Comparison of ENCODE assay signal across 20 cellular contexts in genomic region chr18:79326413-79327198, GRCh38.
A peak's percentile ranks its signal among the peaks of the same experiment; 100 is the strongest.
DNase-seq lines count a peak whose midpoint lies in the region; ATAC-seq and TF ChIP-seq lines count a peak whose summit lies in the region.
"Had no signal": no experiment of that assay in that cellular context is flagged by ENCODE, and none has a peak within 500 bp of the region (broad histone marks: within the 10 kb centered on the region; RNA-seq: fewer than 3 reads in every experiment).

No MANE protein-coding gene starts in this region.

- ATAC-seq in effector memory CD8-positive, alpha-beta T cell (replicated peaks) = peak; percentile 86
- ATAC-seq in gastrocnemius medialis (peak; percentile 70 to 96), GM21367 (IDR thresholded peaks at IDR 0.05; ENCODE audit: unreplicated experiment) (no peak)
- ATAC-seq: A549, esophagus mucosa had no signal

- peak overlapping the region; percentile 4 for H3K4me3 Mint-ChIP-seq in activated CD4-positive, alpha-beta T cell treated with anti-CD3 and anti-CD28 coated beads, Interleukin-2, amount 10 ng/mL, durations not matched to agents 7 days and 5 days
- peak overlapping the region; percentile 43 to 70 for H3K4me3 Mint-ChIP-seq in effector memory CD8-positive, alpha-beta T cell
- H3K4me3 Mint-ChIP-seq: CD4-positive, CD25-positive, alpha-beta regulatory T cell; memory B cell had no signal

- in situ Hi-C loops in gastrocnemius medialis (cut with MboI; ENCODE audit: low sequenced_read_pairs in 4 of 4) = no loop called here

- no peak for TF ChIP-seq CTCF in gastrocnemius medialis (IDR thresholded peaks at IDR 0.05 in 4 of 5, conservative IDR thresholded peaks at IDR 0.05 in 1 of 5)

- H3K27ac ChIP-seq in gastrocnemius medialis = peak overlapping the region in 1 of 4 donors; percentile 13
- H3K27ac ChIP-seq: A549, ascending aorta, KMS-11, SJCRH30, vagina had no signal

- peaks cover 13% of the 10 kb centered on the region for H3K36me3 Mint-ChIP-seq in activated CD4-positive, alpha-beta T cell treated with anti-CD3 and anti-CD28 coated beads, Interleukin-2, amount 10 ng/mL, durations not matched to agents 7 days and 5 days (ENCODE audit: low read depth)
- peaks cover 37% of the 10 kb centered on the region for H3K36me3 Mint-ChIP-seq in effector memory CD8-positive, alpha-beta T cell (ENCODE audit: insufficient read depth)

- no peak for TF ChIP-seq POLR2A in gastrocnemius medialis (IDR thresholded peaks at IDR 0.05)

- H3K4me3 ChIP-seq in gastrocnemius medialis = no peak overlapping the region
- H3K4me3 ChIP-seq: A549, ascending aorta, SJCRH30, vagina had no signal

- H3K36me3 ChIP-seq in gastrocnemius medialis = peaks cover under 1 to 16% of the 10 kb centered on the region in 2 donors
- H3K36me3 ChIP-seq: SJCRH30 had no signal

- POLR2A ChIA-PET in activated CD4-positive, alpha-beta T cell treated with anti-CD3 and anti-CD28 coated beads, Interleukin-2, amount 10 ng/mL, durations not matched to agents 7 days and 5 days (lab: Charles Lee) = no interaction called here

- CTCF ChIA-PET in activated CD4-positive, alpha-beta T cell treated with anti-CD3 and anti-CD28 coated beads, Interleukin-2, amount 10 ng/mL, durations not matched to agents 7 days and 5 days (lab: Charles Lee) = no interaction called here

- no peaks in the 10 kb centered on the region for H3K27me3 ChIP-seq in gastrocnemius medialis
- H3K27me3 ChIP-seq: ascending aorta, SJCRH30, vagina had no signal

- H3K4me1 ChIP-seq in gastrocnemius medialis = no peaks in the 10 kb centered on the region
- H3K4me1 ChIP-seq: A549, ascending aorta, SJCRH30, vagina had no signal

- H3K27ac Mint-ChIP-seq in activated CD4-positive, alpha-beta T cell treated with anti-CD3 and anti-CD28 coated beads, Interleukin-2, amount 10 ng/mL, durations not matched to agents 7 days and 5 days = no peak overlapping the region
- peak overlapping the region; percentile 78 to 89 for H3K27ac Mint-ChIP-seq in effector memory CD8-positive, alpha-beta T cell
- H3K27ac Mint-ChIP-seq: memory B cell had no signal

- H3K9me3 ChIP-seq in gastrocnemius medialis = no peaks in the 10 kb centered on the region
- H3K9me3 ChIP-seq: A549, ascending aorta, SJCRH30, vagina had no signal

- no peaks in the 10 kb centered on the region for H3K27me3 Mint-ChIP-seq in activated CD4-positive, alpha-beta T cell treated with anti-CD3 and anti-CD28 coated beads, Interleukin-2, amount 10 ng/mL, durations not matched to agents 7 days and 5 days
- no peaks in the 10 kb centered on the region for H3K27me3 Mint-ChIP-seq in effector memory CD8-positive, alpha-beta T cell
- H3K27me3 Mint-ChIP-seq: CD4-positive, CD25-positive, alpha-beta regulatory T cell; memory B cell had no signal

- H3K4me1 Mint-ChIP-seq in activated CD4-positive, alpha-beta T cell treated with anti-CD3 and anti-CD28 coated beads, Interleukin-2, amount 10 ng/mL, durations not matched to agents 7 days and 5 days = no peaks in the 10 kb centered on the region
- H3K4me1 Mint-ChIP-seq in effector memory CD8-positive, alpha-beta T cell (ENCODE audit: low read depth in 2 of 2) = peaks cover 16 to 17% of the 10 kb centered on the region in 2 donors

- peaks cover 6% of the 10 kb centered on the region for H3K9me3 Mint-ChIP-seq in activated CD4-positive, alpha-beta T cell treated with anti-CD3 and anti-CD28 coated beads, Interleukin-2, amount 10 ng/mL, durations not matched to agents 7 days and 5 days
- peaks cover 0 to 4% of the 10 kb centered on the region in 2 donors for H3K9me3 Mint-ChIP-seq in effector memory CD8-positive, alpha-beta T cell

- no peak for DNase-seq in activated CD4-positive, alpha-beta T cell treated with anti-CD3 and anti-CD28 coated beads, Interleukin-2, amount 10 ng/mL, durations not matched to agents 7 days and 5 days
- no peak for DNase-seq in activated CD4-positive, alpha-beta T cell treated with anti-CD3 and anti-CD28 coated beads, Interleukin-2, amount 50 U/mL, for 4 hours
- DNase-seq in NCI-H69 (lab: John Stamatoyannopoulos, UW) = peak; percentile 22
- peak in 1 of 3 experiments; percentile 17 for DNase-seq in effector memory CD8-positive, alpha-beta T cell
- peak; percentile 20 to 22 for DNase-seq in gastrocnemius medialis
- DNase-seq in NCI-H2227 treated with DMSO at 0.1 percent for 48 hours (lab: John Stamatoyannopoulos, UW) = no peak
- DNase-seq in SIG-M5 treated with dmso at 0.1 percent for 504 hours (lab: John Stamatoyannopoulos, UW; ENCODE audit: unreplicated experiment) = no peak
- DNase-seq: activated CD4-positive, alpha-beta T cell treated with anti-CD3 and anti-CD28 coated beads for 1 hour; CD4-positive, CD25-positive, alpha-beta regulatory T cell; EL; NCI-H446 treated with DMSO at 0.1 percent for 48 hours; SJCRH30; T-helper 9 cell had no signal

- intact Hi-C loops in gastrocnemius medialis (cut with DNase I; ENCODE audit: low total_unique reads) = no loop called here

Comparison
In these comparisons a context has a peak if more than half of its experiments do, and no peak if none do; other contexts are left out.
1. DNase-seq: peak in NCI-H69 (single experiment) and gastrocnemius medialis (2 of 2); none in activated CD4-positive, alpha-beta T cell treated with anti-CD3 and anti-CD28 coated beads, Interleukin-2, amount 10 ng/mL, durations not matched to agents 7 days and 5 days (single experiment), activated CD4-positive, alpha-beta T cell treated with anti-CD3 and anti-CD28 coated beads, Interleukin-2, amount 50 U/mL, for 4 hours (0 of 2), NCI-H2227 treated with DMSO at 0.1 percent for 48 hours (single experiment) and SIG-M5 treated with dmso at 0.1 percent for 504 hours (single experiment).